Comparison of ENCODE assay signal across 20 cellular contexts in genomic region chr10:44757551-44758205, GRCh38.
A peak's percentile ranks its signal among the peaks of the same experiment; 100 is the strongest.
DNase-seq lines count a peak whose midpoint lies in the region; ATAC-seq and TF ChIP-seq lines count a peak whose summit lies in the region.
"Had no signal": no experiment of that assay in that cellular context is flagged by ENCODE, and none has a peak within 500 bp of the region (broad histone marks: within the 10 kb centered on the region; RNA-seq: fewer than 3 reads in every experiment).

No MANE protein-coding gene starts in this region.

- H2AK5ac ChIP-seq in mesendoderm (ENCODE audit: low read length) (no peak overlapping the region), trophoblast cell (ENCODE audit: low read length) (no peak overlapping the region)

- H3K79me2 ChIP-seq in Karpas-422 (ENCODE audit: low read length) (no peaks in the 10 kb centered on the region), mesendoderm (ENCODE audit: control insufficient read depth, insufficient read depth, low read length) (no peaks in the 10 kb centered on the region), trophoblast cell (ENCODE audit: control insufficient read depth, insufficient read depth, low read length, poor library complexity) (no peaks in the 10 kb centered on the region)

- H4K91ac ChIP-seq in trophoblast cell (ENCODE audit: low read depth, low read length), result no peak overlapping the region

- H2BK15ac ChIP-seq in mesendoderm (replicated peaks; ENCODE audit: low read depth), result no peak overlapping the region

- no peaks in the 10 kb centered on the region for H4K20me1 ChIP-seq in Karpas-422 (ENCODE audit: insufficient read depth, low read depth, low read length)

- POLR2A ChIA-PET in HEK293 (lab: Yijun Ruan, JAX), result no interaction called here

- no peak overlapping the region for H3K18ac ChIP-seq in mesendoderm (ENCODE audit: low read length)
- H3K18ac ChIP-seq in trophoblast cell (ENCODE audit: low read length), result no peak overlapping the region

- H3K27me3 ChIP-seq in Karpas-422 (ENCODE audit: low read length) (no peaks in the 10 kb centered on the region), mesendoderm (ENCODE audit: insufficient read depth, low read length, poor library complexity) (no peaks in the 10 kb centered on the region), trophoblast cell (ENCODE audit: insufficient read depth, low read length) (no peaks in the 10 kb centered on the region), thyroid gland (no peaks in the 10 kb centered on the region)
- H3K27me3 ChIP-seq: BE2C had no signal

- H3K4me2 ChIP-seq in Karpas-422 (ENCODE audit: low read depth, low read length, poor library complexity, severe bottlenecking), result no peak overlapping the region
- no peak overlapping the region for H3K4me2 ChIP-seq in mesendoderm (ENCODE audit: low read length)
- H3K4me2 ChIP-seq in trophoblast cell (ENCODE audit: low read length), result no peak overlapping the region

- no peak overlapping the region for H4K8ac ChIP-seq in mesendoderm (ENCODE audit: low read depth, low read length)
- no peak overlapping the region for H4K8ac ChIP-seq in trophoblast cell (ENCODE audit: low read depth, low read length)

- DNase-seq in Karpas-422 (peak; percentile 5), mesendoderm (peak; percentile 18), trophoblast cell (peak in 1 of 2 donors; percentile 29), thyroid gland (no peak), AG20443 (ENCODE audit: low spot score) (no peak), T1000 (lab: John Stamatoyannopoulos, UW) (no peak)
- DNase-seq: BE2C; C1 segment of cervical spinal cord; CD4-positive, CD25-positive, alpha-beta regulatory T cell; CD8-positive, alpha-beta memory T cell; COR-L47; DMS 273 treated with DMSO at 0.1 percent for 48 hours; DMS53; DND-41; EL; GM23248 had no signal

- H3K79me1 ChIP-seq in mesendoderm (ENCODE audit: low read length) (no peaks in the 10 kb centered on the region), trophoblast cell (ENCODE audit: low read length) (no peaks in the 10 kb centered on the region)

- H3K9ac ChIP-seq in Karpas-422 (ENCODE audit: low read length), result no peak overlapping the region
- H3K9ac ChIP-seq in mesendoderm (ENCODE audit: low read length), result no peak overlapping the region
- no peak overlapping the region for H3K9ac ChIP-seq in trophoblast cell (ENCODE audit: low read length)
- H3K9ac ChIP-seq: GM23248 had no signal

- no peak overlapping the region for H3K14ac ChIP-seq in trophoblast cell (ENCODE audit: low read length)

- TF ChIP-seq POLR2A in thyroid gland (IDR thresholded peaks at IDR 0.05), result no peak

- H3K9me3 ChIP-seq in HEK293 (ENCODE audit: control insufficient read depth, insufficient read depth, low read depth, low read length), result no peaks in the 10 kb centered on the region; the same call in 1 of the 2 replicates
- H3K9me3 ChIP-seq in Karpas-422 (ENCODE audit: low read length), result no peaks in the 10 kb centered on the region
- no peaks in the 10 kb centered on the region for H3K9me3 ChIP-seq in trophoblast cell (ENCODE audit: insufficient read depth, low read depth, low read length)
- no peaks in the 10 kb centered on the region for H3K9me3 ChIP-seq in thyroid gland
- H3K9me3 ChIP-seq: BE2C, HAP-1 had no signal

- no peak overlapping the region for H4K12ac ChIP-seq in trophoblast cell (ENCODE audit: low read depth, low read length)

- H3K56ac ChIP-seq in mesendoderm (ENCODE audit: low read length), result peak overlapping the region; percentile 25

- CTCF ChIA-PET in HEK293 (lab: Yijun Ruan, JAX), result no interaction called here

- H3K4me3 ChIP-seq in HEK293 (ENCODE audit: low read depth, low read length) (no peak overlapping the region), Karpas-422 (ENCODE audit: low read length) (no peak overlapping the region), mesendoderm (ENCODE audit: low read length) (no peak overlapping the region), trophoblast cell (ENCODE audit: low read depth, low read length) (no peak overlapping the region), thyroid gland (replicated peaks in 1 of 3) (no peak overlapping the region)
- H3K4me3 ChIP-seq: GM23248, HAP-1 had no signal

- H3K36me3 ChIP-seq in HEK293 (ENCODE audit: control insufficient read depth in 2 of 2, insufficient read depth in 1 of 2, low read length in 2 of 2) (no peaks in the 10 kb centered on the region), Karpas-422 (ENCODE audit: insufficient read depth, low read length) (no peaks in the 10 kb centered on the region), mesendoderm (ENCODE audit: control insufficient read depth, insufficient read depth, low read length) (no peaks in the 10 kb centered on the region), trophoblast cell (ENCODE audit: control insufficient read depth in 1 of 2, insufficient read depth in 2 of 2, low read length in 2 of 2) (no peaks in the 10 kb centered on the region), thyroid gland (no peaks in the 10 kb centered on the region)
- H3K36me3 ChIP-seq: BE2C, HAP-1 had no signal

- H3K27ac ChIP-seq in HEK293 (ENCODE audit: extremely low read depth, low read depth, low read length), result no peak overlapping the region
- no peak overlapping the region for H3K27ac ChIP-seq in Karpas-422 (ENCODE audit: low read length)
- H3K27ac ChIP-seq in mesendoderm (ENCODE audit: low read depth, low read length), result no peak overlapping the region
- H3K27ac ChIP-seq in trophoblast cell (ENCODE audit: low read depth, low read length), result peak overlapping the region; percentile 1
- H3K27ac ChIP-seq in thyroid gland, result no peak overlapping the region
- H3K27ac ChIP-seq: GM23248, HL-60 had no signal

- WGBS in mesendoderm (ENCODE audit: extremely low coverage, insufficient coverage, low lambda C conversion rate), result no CpG with 5 or more reads among the region's 5 CpGs
- WGBS in trophoblast cell (ENCODE audit: extremely low coverage, insufficient coverage, insufficient read length), result no CpG with 5 or more reads among the region's 5 CpGs
- 92 to 97% methylated on average over 5 of the region's 5 CpGs for WGBS in thyroid gland, 2 donors

- intact Hi-C loops in thyroid gland (cut with DNase I), result no loop called here

- H3K4me1 ChIP-seq in HEK293 (ENCODE audit: control insufficient read depth, insufficient read depth, low read length) (peaks cover 8% of the 10 kb centered on the region), Karpas-422 (ENCODE audit: low read length) (no peaks in the 10 kb centered on the region), mesendoderm (ENCODE audit: control insufficient read depth, low read depth, low read length) (no peaks in the 10 kb centered on the region), trophoblast cell (ENCODE audit: control insufficient read depth in 1 of 2, insufficient read depth in 2 of 2, low read length in 2 of 2) (peaks cover 8 to 9% of the 10 kb centered on the region in 2 experiments), thyroid gland (peaks cover 10 to 12% of the 10 kb centered on the region in 2 donors)
- H3K4me1 ChIP-seq: BE2C, HAP-1 had no signal

- no peak overlapping the region for H3K4ac ChIP-seq in mesendoderm (ENCODE audit: low read depth, low read length)
- no peak overlapping the region for H3K4ac ChIP-seq in trophoblast cell (ENCODE audit: low read depth, low read length)

- H2BK12ac ChIP-seq in trophoblast cell (ENCODE audit: low read length), result peak overlapping the region; percentile 14

- no peak overlapping the region for H2BK120ac ChIP-seq in mesendoderm (ENCODE audit: low read depth, low read length)
- no peak overlapping the region for H2BK120ac ChIP-seq in trophoblast cell (ENCODE audit: insufficient read depth, low read length, poor library complexity)

- H2BK5ac ChIP-seq in mesendoderm (ENCODE audit: low read length) (no peak overlapping the region), trophoblast cell (ENCODE audit: low read depth, low read length, poor library complexity) (no peak overlapping the region)

- no peak overlapping the region for H3K23ac ChIP-seq in mesendoderm (ENCODE audit: low read length)
- no peak overlapping the region for H3K23ac ChIP-seq in trophoblast cell (ENCODE audit: low read length)

- ATAC-seq in HG03565 (IDR thresholded peaks at IDR 0.05; ENCODE audit: unreplicated experiment), result no peak

- TF ChIP-seq CTCF in HEK293 (tag by site-specific recombination; IDR thresholded peaks at IDR 0.05), result no peak
- no peak for TF ChIP-seq CTCF in thyroid gland (IDR thresholded peaks at IDR 0.05)

- no peaks in the 10 kb centered on the region for H3K9me2 ChIP-seq in Karpas-422 (replicated peaks; ENCODE audit: insufficient read depth, low read length)

- no peak overlapping the region for H4K5ac ChIP-seq in mesendoderm (ENCODE audit: low read length)

- H2AFZ ChIP-seq in Karpas-422 (ENCODE audit: low read length) (no peak overlapping the region), trophoblast cell (ENCODE audit: insufficient read depth, low read length, poor library complexity) (no peak overlapping the region)
- H2AFZ ChIP-seq: GM23248 had no signal

TF ChIP-seq in HEK293, 187 proteins besides CTCF, POLR2A, EP300 and RAD21:
- TF ChIP-seq ZSCAN4 (tag by site-specific recombination; IDR thresholded peaks at IDR 0.05) (peak; percentile 94), ZNF596 (tag by site-specific recombination; IDR thresholded peaks at IDR 0.05) (no peak), ZNF16 (tag by site-specific recombination; IDR thresholded peaks at IDR 0.05; ENCODE audit: low read depth) (no peak)

Comparison
In these comparisons a context has a peak if more than half of its experiments do, and no peak if none do; other contexts are left out.
1. DNase-seq: peak in Karpas-422 (single experiment) and mesendoderm (single experiment); none in thyroid gland (0 of 2), AG20443 (single experiment) and T1000 (single experiment).